ENCODE assay signal across 20 cellular contexts in genomic region chr14:71687115-71687836, GRCh38.
DNase-seq lines count a peak whose midpoint lies in the region; ATAC-seq and TF ChIP-seq lines count a peak whose summit lies in the region.
"Had no signal": no experiment of that assay in that cellular context is flagged by ENCODE, and none has a peak within 500 bp of the region (broad histone marks: within the 10 kb centered on the region; RNA-seq: fewer than 3 reads in every experiment).

No MANE protein-coding gene starts in this region.

- H3K4me3 ChIP-seq in adrenal gland: no peak overlapping the region
- H3K4me3 ChIP-seq: heart left ventricle, suprapubic skin had no signal

- no peak overlapping the region for H3K4me3 Mint-ChIP-seq in stimulated activated naive B cell treated with anti-CD40 and anti-IgM and Interleukin-4, amounts not matched to agents 10 μg/mL and 1 μg/mL and 100 μg/mL, for 72 hours
- H3K4me3 Mint-ChIP-seq: B cell; central memory CD8-positive, alpha-beta T cell; naive thymus-derived CD8-positive, alpha-beta T cell had no signal

- no peaks in the 10 kb centered on the region for H3K27me3 Mint-ChIP-seq in stimulated activated naive B cell treated with anti-CD40 and anti-IgM and Interleukin-4, amounts not matched to agents 10 μg/mL and 1 μg/mL and 100 μg/mL, for 72 hours
- H3K27me3 Mint-ChIP-seq: B cell; central memory CD8-positive, alpha-beta T cell; naive thymus-derived CD8-positive, alpha-beta T cell had no signal

- DNase-seq in GM03348 (ENCODE audit: low spot score) (peak; percentile 50), adrenal gland (no peak), left kidney (ENCODE audit: low read depth, low spot score) (peak; percentile 10), HuH-7.5 (ENCODE audit: low spot score) (no peak), SW480 (ENCODE audit: low spot score) (no peak), GOT3 (lab: John Stamatoyannopoulos, UW) (no peak), NCI-H748 (lab: John Stamatoyannopoulos, UW; ENCODE audit: unreplicated experiment) (no peak)
- no peak for DNase-seq in stimulated activated naive B cell treated with anti-CD40 and anti-IgM and Interleukin-4, amounts not matched to agents 10 μg/mL and 1 μg/mL and 100 μg/mL, for 72 hours
- DNase-seq: activated CD4-positive, alpha-beta T cell treated with anti-CD3 and anti-CD28 coated beads for 4 hours; activated T-cell treated with anti-CD3 and anti-CD28 coated beads, Interleukin-2, amount 50 U/mL, for 1 hour; heart left ventricle; kidney glomerular epithelial cell; MV-4-11; naive thymus-derived CD8-positive, alpha-beta T cell; NCI-H2081; NK-92 treated with Interleukin-12 subunit alpha and Interleukin-12 subunit beta, amount 100 ng/mL, for 24 hours had no signal

- TF ChIP-seq POLR2A in adrenal gland (IDR thresholded peaks at IDR 0.05): no peak

- peak overlapping the region; percentile 51 for H3K27ac Mint-ChIP-seq in stimulated activated naive B cell treated with anti-CD40 and anti-IgM and Interleukin-4, amounts not matched to agents 10 μg/mL and 1 μg/mL and 100 μg/mL, for 72 hours

- H3K27me3 ChIP-seq in adrenal gland: no peaks in the 10 kb centered on the region
- H3K27me3 ChIP-seq: heart left ventricle, suprapubic skin had no signal

- TF ChIP-seq CTCF in adrenal gland (IDR thresholded peaks at IDR 0.05): no peak

- H3K36me3 ChIP-seq in adrenal gland (replicated peaks in 1 of 2): no peaks in the 10 kb centered on the region

- no peaks in the 10 kb centered on the region for H3K9me3 Mint-ChIP-seq in stimulated activated naive B cell treated with anti-CD40 and anti-IgM and Interleukin-4, amounts not matched to agents 10 μg/mL and 1 μg/mL and 100 μg/mL, for 72 hours
- H3K9me3 Mint-ChIP-seq: activated naive CD4-positive, alpha-beta T cell treated with anti-CD3 and anti-CD28 coated beads, Interleukin-2, amount 50 U/mL, for 72 hours; central memory CD8-positive, alpha-beta T cell; naive thymus-derived CD8-positive, alpha-beta T cell had no signal

- H3K9me3 ChIP-seq in adrenal gland (replicated peaks in 1 of 3): no peaks in the 10 kb centered on the region
- H3K9me3 ChIP-seq: heart left ventricle, suprapubic skin had no signal

- peaks cover 54 to 72% of the 10 kb centered on the region in 2 donors for H3K36me3 Mint-ChIP-seq in stimulated activated naive B cell treated with anti-CD40 and anti-IgM and Interleukin-4, amounts not matched to agents 10 μg/mL and 1 μg/mL and 100 μg/mL, for 72 hours

- 52 to 68% (median 65%) methylated on average over 2 of the region's 2 CpGs for WGBS in adrenal gland, 4 donors

- intact Hi-C loops in adrenal gland (cut with DNase I): no loop called here

- peak overlapping the region in 4 of 5 donors; percentile 35 to 56 (median 53) for H3K27ac ChIP-seq in adrenal gland
- H3K27ac ChIP-seq: suprapubic skin had no signal

- H3K4me1 ChIP-seq in adrenal gland (replicated peaks in 1 of 2): peaks cover 5 to 22% of the 10 kb centered on the region in 2 donors

- peaks cover 4 to 6% of the 10 kb centered on the region in 2 donors for H3K4me1 Mint-ChIP-seq in stimulated activated naive B cell treated with anti-CD40 and anti-IgM and Interleukin-4, amounts not matched to agents 10 μg/mL and 1 μg/mL and 100 μg/mL, for 72 hours
- H3K4me1 Mint-ChIP-seq: B cell; central memory CD8-positive, alpha-beta T cell had no signal

- no peak for ATAC-seq in stimulated activated naive B cell treated with anti-CD40 and anti-IgM and Interleukin-4, amounts not matched to agents 10 μg/mL and 1 μg/mL and 100 μg/mL, for 72 hours (replicated peaks)
- ATAC-seq: activated naive CD4-positive, alpha-beta T cell treated with anti-CD3 and anti-CD28 coated beads, Interleukin-2, amount 50 U/mL, for 72 hours; naive thymus-derived CD8-positive, alpha-beta T cell had no signal

Comparison
In these comparisons a context has a peak if more than half of its experiments do, and no peak if none do; other contexts are left out.
1. DNase-seq: peak in GM03348 (single experiment) and left kidney (single experiment); none in adrenal gland (0 of 7), stimulated activated naive B cell treated with anti-CD40 and anti-IgM and Interleukin-4, amounts not matched to agents 10 μg/mL and 1 μg/mL and 100 μg/mL, for 72 hours (single experiment), HuH-7.5 (single experiment), SW480 (single experiment), GOT3 (single experiment) and NCI-H748 (single experiment).